ENCODE assay signal across 8 cellular contexts in the genomic region with DNA sequence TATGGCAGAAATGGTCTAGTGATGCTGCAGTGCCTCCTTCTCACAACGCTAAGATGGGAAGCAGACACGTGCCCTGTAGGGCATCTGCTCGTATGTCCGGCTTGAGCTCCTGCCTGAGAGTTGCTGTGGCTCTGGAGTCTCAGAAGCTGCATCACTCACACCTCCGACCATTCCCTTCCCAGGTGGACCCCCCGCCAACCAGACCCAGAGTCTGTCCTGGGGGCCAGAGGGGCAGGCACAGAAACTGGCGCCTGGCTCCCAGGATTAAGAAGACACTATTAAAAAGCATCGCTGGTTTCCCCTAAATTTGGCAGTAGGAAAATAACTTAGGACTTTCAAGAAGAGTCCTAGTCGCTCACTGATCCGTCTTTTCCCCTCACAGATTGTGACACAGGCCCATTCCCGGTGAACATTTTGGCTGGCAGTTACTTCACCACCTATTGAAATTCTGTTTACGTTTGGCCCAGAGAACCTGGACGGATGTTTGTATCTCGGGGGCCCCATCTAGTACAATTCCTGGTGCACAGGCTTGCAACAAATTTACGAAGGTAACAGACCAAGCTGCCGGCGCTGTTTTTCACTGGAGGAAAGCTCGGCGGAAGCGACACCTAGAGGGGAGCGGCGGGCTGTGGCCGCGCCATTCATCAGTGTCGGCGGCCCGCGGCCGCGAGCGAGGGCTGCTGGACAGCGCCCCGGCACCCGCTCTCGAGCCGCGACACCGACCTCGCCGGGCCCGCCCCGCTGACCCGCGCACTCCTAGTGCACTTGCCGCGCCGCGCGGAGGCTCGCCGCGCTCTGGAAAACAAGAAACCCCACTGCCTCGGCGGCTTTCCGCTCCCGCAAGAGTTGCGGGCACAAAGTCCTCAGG. TPM values are rescaled to one million over a fixed set of nuclear protein-coding genes. Genes with fewer than 3 reads are reported as not detected.
A peak's percentile ranks its signal among the peaks of the same experiment; 100 is the strongest.
DNase-seq lines count a peak whose midpoint lies in the region; ATAC-seq and TF ChIP-seq lines count a peak whose summit lies in the region.

No MANE protein-coding gene starts in this region.

- H3K9me3 ChIP-seq in thoracic aorta = no peaks in the 10 kb centered on the region

- H3K4me3 ChIP-seq in epithelial cell of proximal tubule (ENCODE audit: low read depth, low read length) (no peak overlapping the region), thoracic aorta (peak overlapping the region; percentile 68)

- H3K4me1 ChIP-seq in thoracic aorta (ENCODE audit: control insufficient read depth in 1 of 2, low read depth in 2 of 2) = peaks cover 16 to 18% of the 10 kb centered on the region in 2 donors

- ATAC-seq in thoracic aorta (ENCODE audit: insufficient number of reproducible peaks, low FRiP score, low read depth) = no peak
- ATAC-seq in HG03342 (IDR thresholded peaks at IDR 0.05; ENCODE audit: unreplicated experiment) = no peak
- no peak for ATAC-seq in HG02678 (IDR thresholded peaks at IDR 0.05; ENCODE audit: unreplicated experiment)

- H3K36me3 ChIP-seq in thoracic aorta = no peaks in the 10 kb centered on the region

- H3K27me3 ChIP-seq in thoracic aorta (replicated peaks; ENCODE audit: insufficient read depth) = no peaks in the 10 kb centered on the region

- peak; percentile 43; the same call in 1 of the 2 replicates for TF ChIP-seq RAD21 in Ishikawa (IDR thresholded peaks at IDR 0.05; ENCODE audit: low read depth)

- DNase-seq in ELR (ENCODE audit: low read depth) = peak; percentile 36
- DNase-seq in activated CD4-positive, alpha-beta T cell treated with anti-CD3 and anti-CD28 coated beads, Interleukin-2, amount 50 U/mL, for 1 hour = peak; percentile 22
- no peak for DNase-seq in epithelial cell of proximal tubule (ENCODE audit: low read depth)
- DNase-seq in midbrain (lab: John Stamatoyannopoulos, UW) = peak; percentile 69
- no peak for DNase-seq in thoracic aorta (ENCODE audit: low spot score)

- no peak overlapping the region for H3K27ac ChIP-seq in thoracic aorta

- 0 out of 2 replicates have a peak, but pooled peaks have one; percentile 20 for TF ChIP-seq EP300 in Ishikawa (IDR thresholded peaks at IDR 0.05; ENCODE audit: borderline replicate concordance)

- TF ChIP-seq CTCF in epithelial cell of proximal tubule (conservative IDR thresholded peaks at IDR 0.05; ENCODE audit: low read depth, low read length) = peak; percentile 57
- peak; percentile 37 for TF ChIP-seq CTCF in thoracic aorta (IDR thresholded peaks at IDR 0.05)

TF ChIP-seq in Ishikawa, 13 proteins besides CTCF, POLR2A, EP300 and RAD21:
- TF ChIP-seq, protein P1, sequence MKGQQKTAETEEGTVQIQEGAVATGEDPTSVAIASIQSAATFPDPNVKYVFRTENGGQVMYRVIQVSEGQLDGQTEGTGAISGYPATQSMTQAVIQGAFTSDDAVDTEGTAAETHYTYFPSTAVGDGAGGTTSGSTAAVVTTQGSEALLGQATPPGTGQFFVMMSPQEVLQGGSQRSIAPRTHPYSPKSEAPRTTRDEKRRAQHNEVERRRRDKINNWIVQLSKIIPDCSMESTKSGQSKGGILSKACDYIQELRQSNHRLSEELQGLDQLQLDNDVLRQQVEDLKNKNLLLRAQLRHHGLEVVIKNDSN (IDR thresholded peaks at IDR 0.05) = no peak
- TF ChIP-seq, protein P2, sequence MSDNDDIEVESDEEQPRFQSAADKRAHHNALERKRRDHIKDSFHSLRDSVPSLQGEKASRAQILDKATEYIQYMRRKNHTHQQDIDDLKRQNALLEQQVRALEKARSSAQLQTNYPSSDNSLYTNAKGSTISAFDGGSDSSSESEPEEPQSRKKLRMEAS (IDR thresholded peaks at IDR 0.05) = peak; percentile 48; the same call in 1 of the 2 replicates
- TF ChIP-seq FOXM1 (IDR thresholded peaks at IDR 0.05; ENCODE audit: borderline replicate concordance, low read depth) = no peak
- TF ChIP-seq, protein P3, sequence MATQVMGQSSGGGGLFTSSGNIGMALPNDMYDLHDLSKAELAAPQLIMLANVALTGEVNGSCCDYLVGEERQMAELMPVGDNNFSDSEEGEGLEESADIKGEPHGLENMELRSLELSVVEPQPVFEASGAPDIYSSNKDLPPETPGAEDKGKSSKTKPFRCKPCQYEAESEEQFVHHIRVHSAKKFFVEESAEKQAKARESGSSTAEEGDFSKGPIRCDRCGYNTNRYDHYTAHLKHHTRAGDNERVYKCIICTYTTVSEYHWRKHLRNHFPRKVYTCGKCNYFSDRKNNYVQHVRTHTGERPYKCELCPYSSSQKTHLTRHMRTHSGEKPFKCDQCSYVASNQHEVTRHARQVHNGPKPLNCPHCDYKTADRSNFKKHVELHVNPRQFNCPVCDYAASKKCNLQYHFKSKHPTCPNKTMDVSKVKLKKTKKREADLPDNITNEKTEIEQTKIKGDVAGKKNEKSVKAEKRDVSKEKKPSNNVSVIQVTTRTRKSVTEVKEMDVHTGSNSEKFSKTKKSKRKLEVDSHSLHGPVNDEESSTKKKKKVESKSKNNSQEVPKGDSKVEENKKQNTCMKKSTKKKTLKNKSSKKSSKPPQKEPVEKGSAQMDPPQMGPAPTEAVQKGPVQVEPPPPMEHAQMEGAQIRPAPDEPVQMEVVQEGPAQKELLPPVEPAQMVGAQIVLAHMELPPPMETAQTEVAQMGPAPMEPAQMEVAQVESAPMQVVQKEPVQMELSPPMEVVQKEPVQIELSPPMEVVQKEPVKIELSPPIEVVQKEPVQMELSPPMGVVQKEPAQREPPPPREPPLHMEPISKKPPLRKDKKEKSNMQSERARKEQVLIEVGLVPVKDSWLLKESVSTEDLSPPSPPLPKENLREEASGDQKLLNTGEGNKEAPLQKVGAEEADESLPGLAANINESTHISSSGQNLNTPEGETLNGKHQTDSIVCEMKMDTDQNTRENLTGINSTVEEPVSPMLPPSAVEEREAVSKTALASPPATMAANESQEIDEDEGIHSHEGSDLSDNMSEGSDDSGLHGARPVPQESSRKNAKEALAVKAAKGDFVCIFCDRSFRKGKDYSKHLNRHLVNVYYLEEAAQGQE (IDR thresholded peaks at IDR 0.05; ENCODE audit: low read depth) = peak; percentile 90
- TF ChIP-seq ZBTB7A (IDR thresholded peaks at IDR 0.05; ENCODE audit: low read depth) = no peak
TF ChIP-seq in Ishikawa: peak in this region for 2.

RNA-seq across cellular contexts. Expression of a gene that starts 1.6 kb away (rescaled TPM):
- total RNA-seq in epithelial cell of proximal tubule (not detected in 2 replicates), thoracic aorta (not detected)

Comparison
In these comparisons a context has a peak if more than half of its experiments do, and no peak if none do; other contexts are left out.
1. DNase-seq: peak in ELR (single experiment), activated CD4-positive, alpha-beta T cell treated with anti-CD3 and anti-CD28 coated beads, Interleukin-2, amount 50 U/mL, for 1 hour (single experiment) and midbrain (single experiment); none in epithelial cell of proximal tubule (single experiment) and thoracic aorta (single experiment).